Comparison of ENCODE assay signal across 25 cellular contexts in genomic region chr10:96255569-96256335, GRCh38. TPM values are rescaled to one million over a fixed set of nuclear protein-coding genes. Genes with fewer than 3 reads are reported as not detected.
DNase-seq lines count a peak whose midpoint lies in the region; ATAC-seq and TF ChIP-seq lines count a peak whose summit lies in the region.
"Had no signal": no experiment of that assay in that cellular context is flagged by ENCODE, and none has a peak within 500 bp of the region (broad histone marks: within the 10 kb centered on the region; RNA-seq: fewer than 3 reads in every experiment).

No MANE protein-coding gene starts in this region.

- H3K4me3 ChIP-seq in Karpas-422 (ENCODE audit: low read length) (no peak overlapping the region), Caco-2 (ENCODE audit: low read depth, low read length) (no peak overlapping the region)
- H3K4me3 ChIP-seq: lung, prostate gland, sigmoid colon, transverse colon had no signal

- H3K27ac Mint-ChIP-seq in activated B cell treated with CpG ODN at 0.5 μM for 24 hours (peak overlapping the region; percentile 77), Caco-2 (ENCODE audit: unreplicated experiment) (no peak overlapping the region)
- peak overlapping the region; percentile 69 for H3K27ac Mint-ChIP-seq in stimulated activated memory B cell treated with anti-CD40 and anti-IgM and Interleukin-4, amounts not matched to agents 10 μg/mL and 1 μg/mL and 100 μg/mL, for 72 hours
- H3K27ac Mint-ChIP-seq: activated CD8-positive, alpha-beta T cell treated with anti-CD3 and anti-CD28 coated beads for 36 hours had no signal

- peaks cover 76% of the 10 kb centered on the region for H3K79me2 ChIP-seq in Karpas-422 (ENCODE audit: low read length)

- peaks cover 45% of the 10 kb centered on the region for H3K4me1 ChIP-seq in Karpas-422 (ENCODE audit: low read length)
- H3K4me1 ChIP-seq in Caco-2, result peaks cover 4% of the 10 kb centered on the region
- H3K4me1 ChIP-seq: BE2C, prostate gland, sigmoid colon had no signal

- no peak overlapping the region for H3K9ac ChIP-seq in Karpas-422 (ENCODE audit: low read length)

- DNase-seq in NCI-H2171 treated with DMSO at 0.1 percent for 48 hours (lab: John Stamatoyannopoulos, UW) (peak; percentile 75), NCI-H2171 (lab: John Stamatoyannopoulos, UW) (no peak), Karpas-422 (no peak), activated B cell treated with CpG ODN at 0.5 μM for 24 hours (no peak), NCI-H748 (lab: John Stamatoyannopoulos, UW; ENCODE audit: unreplicated experiment) (no peak), AG08395 (ENCODE audit: low spot score) (no peak), Caco-2 (no peak)
- DNase-seq: activated CD8-positive, alpha-beta T cell treated with anti-CD3 and anti-CD28 coated beads for 36 hours; BE2C; cerebellar nuclear complex; head of caudate nucleus; KBM-7; kidney glomerular epithelial cell; MM.1S; NCI-H146; sigmoid colon; stimulated activated CD4-positive, alpha-beta T cell treated with anti-CD3 and anti-CD28 coated beads, Interleukin-15, amount 100 ng/mL, for 24 hours; transverse colon had no signal

- no peaks in the 10 kb centered on the region for H3K9me3 ChIP-seq in Karpas-422 (ENCODE audit: low read length)
- H3K9me3 ChIP-seq in Caco-2, result no peaks in the 10 kb centered on the region
- H3K9me3 ChIP-seq: BE2C, neutrophil, prostate gland, sigmoid colon, transverse colon had no signal

- H3K36me3 ChIP-seq in Karpas-422 (ENCODE audit: insufficient read depth, low read length) (peaks cover 10% of the 10 kb centered on the region; the same call in 1 of the 2 replicates), Caco-2 (ENCODE audit: control insufficient read depth, insufficient read depth, low read length) (no peaks in the 10 kb centered on the region)
- H3K36me3 ChIP-seq: BE2C, neutrophil, prostate gland, sigmoid colon, transverse colon had no signal

- no peaks in the 10 kb centered on the region for H3K9me3 Mint-ChIP-seq in activated B cell treated with CpG ODN at 0.5 μM for 24 hours
- no peaks in the 10 kb centered on the region for H3K9me3 Mint-ChIP-seq in stimulated activated memory B cell treated with anti-CD40 and anti-IgM and Interleukin-4, amounts not matched to agents 10 μg/mL and 1 μg/mL and 100 μg/mL, for 72 hours
- no peaks in the 10 kb centered on the region for H3K9me3 Mint-ChIP-seq in Caco-2 (ENCODE audit: unreplicated experiment)
- H3K9me3 Mint-ChIP-seq: activated CD8-positive, alpha-beta T cell treated with anti-CD3 and anti-CD28 coated beads for 36 hours had no signal

- H3K4me3 Mint-ChIP-seq in activated B cell treated with CpG ODN at 0.5 μM for 24 hours, result no peak overlapping the region
- no peak overlapping the region for H3K4me3 Mint-ChIP-seq in stimulated activated memory B cell treated with anti-CD40 and anti-IgM and Interleukin-4, amounts not matched to agents 10 μg/mL and 1 μg/mL and 100 μg/mL, for 72 hours
- H3K4me3 Mint-ChIP-seq in Caco-2 (ENCODE audit: unreplicated experiment), result no peak overlapping the region
- H3K4me3 Mint-ChIP-seq: activated CD8-positive, alpha-beta T cell treated with anti-CD3 and anti-CD28 coated beads for 36 hours had no signal

- H3K27me3 Mint-ChIP-seq in activated B cell treated with CpG ODN at 0.5 μM for 24 hours, result no peaks in the 10 kb centered on the region
- no peaks in the 10 kb centered on the region for H3K27me3 Mint-ChIP-seq in stimulated activated memory B cell treated with anti-CD40 and anti-IgM and Interleukin-4, amounts not matched to agents 10 μg/mL and 1 μg/mL and 100 μg/mL, for 72 hours
- no peaks in the 10 kb centered on the region for H3K27me3 Mint-ChIP-seq in Caco-2 (ENCODE audit: insufficient read depth, unreplicated experiment)

- TF ChIP-seq CTCF in activated B cell treated with CpG ODN at 0.5 μM for 24 hours (IDR thresholded peaks at IDR 0.05) (no peak), Caco-2 (IDR thresholded peaks at IDR 0.05; ENCODE audit: insufficient read depth in 1 of 2, low read depth in 1 of 2, low read length in 1 of 2, severe bottlenecking in 1 of 2, unreplicated experiment in 1 of 2) (no peak)

- H3K9me2 ChIP-seq in Karpas-422 (replicated peaks; ENCODE audit: insufficient read depth, low read length), result no peaks in the 10 kb centered on the region

- intact Hi-C loops in activated B cell treated with CpG ODN at 0.5 μM for 24 hours (cut with micrococcal nuclease), result loop anchor here (2.0 to 5.0 kb wide), 2 partner anchors 15 to 37 kb away; partner anchors contain the start of gene BLNK
- intact Hi-C loops in Caco-2 (cut with micrococcal nuclease; ENCODE audit: unreplicated experiment), result no loop called here

- H3K27me3 ChIP-seq in Karpas-422 (ENCODE audit: low read length) (no peaks in the 10 kb centered on the region), Caco-2 (replicated peaks; ENCODE audit: control insufficient read depth, insufficient read depth, low read length) (no peaks in the 10 kb centered on the region)
- H3K27me3 ChIP-seq: BE2C, neutrophil, sigmoid colon, transverse colon had no signal

- H3K4me2 ChIP-seq in Karpas-422 (ENCODE audit: low read depth, low read length, poor library complexity, severe bottlenecking), result no peak overlapping the region

- BruUV-seq in Caco-2 (replicated peaks; lab: Mats Ljungman, UMichigan), result no TSS peak

- H3K36me3 Mint-ChIP-seq in activated B cell treated with CpG ODN at 0.5 μM for 24 hours (ENCODE audit: low read depth) (peaks cover 70% of the 10 kb centered on the region), Caco-2 (ENCODE audit: insufficient read depth, unreplicated experiment) (no peaks in the 10 kb centered on the region)
- H3K36me3 Mint-ChIP-seq in stimulated activated memory B cell treated with anti-CD40 and anti-IgM and Interleukin-4, amounts not matched to agents 10 μg/mL and 1 μg/mL and 100 μg/mL, for 72 hours, result peaks cover 60% of the 10 kb centered on the region

- peaks cover 4% of the 10 kb centered on the region; the same call in 1 of the 2 replicates for H4K20me1 ChIP-seq in Karpas-422 (ENCODE audit: insufficient read depth, low read depth, low read length)

- no peak for ATAC-seq in activated B cell treated with CpG ODN at 0.5 μM for 24 hours (ENCODE audit: low read depth)
- ATAC-seq in stimulated activated memory B cell treated with anti-CD40 and anti-IgM and Interleukin-4, amounts not matched to agents 10 μg/mL and 1 μg/mL and 100 μg/mL, for 72 hours, result no peak
- ATAC-seq: activated CD4-positive, CD25-positive, alpha-beta regulatory T cell treated with anti-CD3 and anti-CD28 coated beads, Interleukin-2, amount 50 U/mL, for 24 hours; activated CD8-positive, alpha-beta T cell treated with anti-CD3 and anti-CD28 coated beads for 36 hours had no signal

- POLR2A ChIA-PET in activated B cell treated with CpG ODN at 0.5 μM for 24 hours (lab: Charles Lee), result interaction anchor here (0.6 to 12.1 kb wide), 8 partner anchors 10 to 969 kb away, joined by 3 to 93 read pairs (median 5); partner anchors contain the start of gene BLNK
- POLR2A ChIA-PET in Caco-2 (lab: Charles Lee), result no interaction called here

- peaks cover 85% of the 10 kb centered on the region for H3K4me1 Mint-ChIP-seq in activated B cell treated with CpG ODN at 0.5 μM for 24 hours
- H3K4me1 Mint-ChIP-seq in stimulated activated memory B cell treated with anti-CD40 and anti-IgM and Interleukin-4, amounts not matched to agents 10 μg/mL and 1 μg/mL and 100 μg/mL, for 72 hours, result peaks cover 76% of the 10 kb centered on the region
- H3K4me1 Mint-ChIP-seq in Caco-2 (ENCODE audit: low read depth, unreplicated experiment), result no peaks in the 10 kb centered on the region

- H3K27ac ChIP-seq in Karpas-422 (ENCODE audit: low read length), result 0 out of 2 replicates have a peak overlapping the region, but pooled peaks have one; percentile 10
- H3K27ac ChIP-seq: neutrophil, prostate gland, sigmoid colon, transverse colon had no signal

- CTCF ChIA-PET in activated B cell treated with CpG ODN at 0.5 μM for 24 hours (lab: Charles Lee) (interaction anchor here (4.2 kb wide), 1 partner anchor 26 kb away, joined by 13 read pairs; no protein-coding TSS in a partner anchor), Caco-2 (lab: Charles Lee) (interaction anchor here (0.6 kb wide), 1 partner anchor 50 kb away, joined by 3 read pairs; no protein-coding TSS in a partner anchor)

- no peak overlapping the region for H2AFZ ChIP-seq in Karpas-422 (ENCODE audit: low read length)

RNA-seq across cellular contexts. Expression of gene BLNK, which starts 15.6 kb away (rescaled TPM):
- 51.7 and 99.1 TPM in 2 replicates for total RNA-seq in Karpas-422 (2014; rRNA removed; shearing (Covaris generic); ENCODE audit: low replicate concordance)
- 238 and 267 TPM in 2 replicates for total RNA-seq in activated B cell treated with CpG ODN at 0.5 μM for 24 hours
- 0.30 and 0.36 TPM in 2 replicates for total RNA-seq in Caco-2 (2022)
- total RNA-seq: Daoy, NCI-H460 had no signal

RNA-seq across cellular contexts. Expression of gene DNTT, which starts 48.5 kb away (rescaled TPM):
- not detected in 2 replicates for total RNA-seq in Karpas-422 (2014; rRNA removed; shearing (Covaris generic); ENCODE audit: low replicate concordance)
- total RNA-seq in activated B cell treated with CpG ODN at 0.5 μM for 24 hours, result 0.11 TPM in 1 of 2 replicates, not detected in the other
- not detected in 2 replicates for total RNA-seq in Caco-2 (2022)
- total RNA-seq: activated CD8-positive, alpha-beta T cell treated with anti-CD3 and anti-CD28 coated beads for 36 hours; Daoy; lung; NCI-H460; prostate gland; sigmoid colon; transverse colon had no signal

Comparison
In these comparisons a context has a peak if more than half of its experiments do, and no peak if none do; other contexts are left out.
1. RNA of gene BLNK, which starts 15.6 kb away (total RNA-seq): 238 to 267 TPM in activated B cell treated with CpG ODN at 0.5 μM for 24 hours and 51.7 to 99.1 TPM in Karpas-422; 0.30 to 0.36 TPM in Caco-2; every median in the first group is over 10 times any median in the second.